Comparison of ENCODE assay signal across 9 cellular contexts in genomic region chr5:136036991-136037705, GRCh38. TPM values are rescaled to one million over a fixed set of nuclear protein-coding genes. Genes with fewer than 3 reads are reported as not detected.
A peak's percentile ranks its signal among the peaks of the same experiment; 100 is the strongest.
DNase-seq lines count a peak whose midpoint lies in the region; ATAC-seq, FAIRE-seq and TF ChIP-seq lines count a peak whose summit lies in the region.
"Had no signal": no experiment of that assay in that cellular context is flagged by ENCODE, and none has a peak within 500 bp of the region (broad histone marks: within the 10 kb centered on the region; RNA-seq: fewer than 3 reads in every experiment).

No MANE protein-coding gene starts in this region.

- H3K27me3 ChIP-seq in endothelial cell of umbilical vein (ENCODE audit: control insufficient read depth in 2 of 2, insufficient read depth in 2 of 2, low read length in 2 of 2) (no peaks in the 10 kb centered on the region), mesendoderm (ENCODE audit: insufficient read depth, low read length, poor library complexity) (no peaks in the 10 kb centered on the region)
- H3K27me3 ChIP-seq: neutrophil had no signal

- no peak overlapping the region for H2BK5ac ChIP-seq in mesendoderm (ENCODE audit: low read length)

- H3K79me2 ChIP-seq in endothelial cell of umbilical vein (ENCODE audit: control insufficient read depth, insufficient read depth, low read length) (no peaks in the 10 kb centered on the region), mesendoderm (ENCODE audit: control insufficient read depth, insufficient read depth, low read length) (no peaks in the 10 kb centered on the region)

- intact Hi-C loops in endothelial cell of umbilical vein (cut with micrococcal nuclease), result loop anchor here (1.0 to 2.0 kb wide), 2 partner anchors 46 to 60 kb away; no protein-coding TSS in a partner anchor
- intact Hi-C loops in sciatic nerve (cut with DNase I), result no loop called here

- DNase-seq in DMS153 (lab: John Stamatoyannopoulos, UW) (peak; percentile 99), SKM-1 treated with dmso at 0.1 percent for 144 hours (lab: John Stamatoyannopoulos, UW; ENCODE audit: unreplicated experiment) (peak; percentile 65), endothelial cell of umbilical vein (ENCODE audit: low read depth, low spot score) (peak; percentile 58), sciatic nerve (ENCODE audit: low spot score) (peak; percentile 40), pons (ENCODE audit: low spot score) (no peak), mesendoderm (no peak)

- no peak overlapping the region for H2BK120ac ChIP-seq in mesendoderm (ENCODE audit: low read depth, low read length)

- no peak overlapping the region for H3K18ac ChIP-seq in mesendoderm (ENCODE audit: low read length)

- no peak for TF ChIP-seq POLR2A in endothelial cell of umbilical vein (IDR thresholded peaks at IDR 0.05; ENCODE audit: low read depth, low read length)

- FAIRE-seq in endothelial cell of umbilical vein (lab: Jason Lieb, UNC), result peak; percentile 85

- no peak for TF ChIP-seq CTCF in endothelial cell of umbilical vein (IDR thresholded peaks at IDR 0.05; ENCODE audit: extremely low read depth in 1 of 2, insufficient read depth in 1 of 2, low read depth in 1 of 2, low read length in 2 of 2)

- no peaks in the 10 kb centered on the region for H3K9me1 ChIP-seq in endothelial cell of umbilical vein (replicated peaks; ENCODE audit: control insufficient read depth, extremely low read depth, insufficient read depth, low read length)

- BruUV-seq in endothelial cell of umbilical vein (replicated peaks; lab: Mats Ljungman, UMichigan), result no TSS peak

- H3K4me3 ChIP-seq in endothelial cell of umbilical vein (replicated peaks in 1 of 3; ENCODE audit: insufficient read depth in 1 of 3, low read depth in 1 of 3, low read length in 3 of 3) (no peak overlapping the region), mesendoderm (ENCODE audit: low read length) (no peak overlapping the region)

- no peak overlapping the region for H3K23ac ChIP-seq in mesendoderm (ENCODE audit: low read length)

- H3K4me2 ChIP-seq in endothelial cell of umbilical vein (ENCODE audit: insufficient read depth, low read length) (peak overlapping the region; percentile 22), mesendoderm (ENCODE audit: low read length) (no peak overlapping the region)

- dilution Hi-C loops in endothelial cell of umbilical vein (cut with MboI; ENCODE audit: extremely low pct_ligation_motif_present, low sequenced_read_pairs), result no loop called here

- no peak overlapping the region for H4K5ac ChIP-seq in mesendoderm (ENCODE audit: low read length)

- H3K56ac ChIP-seq in mesendoderm (ENCODE audit: low read length), result no peak overlapping the region

- no peaks in the 10 kb centered on the region for H4K20me1 ChIP-seq in endothelial cell of umbilical vein (replicated peaks; ENCODE audit: control insufficient read depth, extremely low read depth, insufficient read depth, low read length)

- CTCF ChIA-PET in endothelial cell of umbilical vein (lab: Charles Lee), result interaction anchor here (0.8 to 2.2 kb wide), 13 partner anchors 8 to 92 kb away, joined by 3 to 15 read pairs (median 4); partner anchors contain the start of gene TGFBI

- no peaks in the 10 kb centered on the region for H3K79me1 ChIP-seq in mesendoderm (ENCODE audit: low read length)

- H3K9me3 ChIP-seq in KOPT-K1 (ENCODE audit: insufficient read depth, low read length, poor library complexity, severe bottlenecking) (peaks cover 5% of the 10 kb centered on the region), endothelial cell of umbilical vein (replicated peaks; ENCODE audit: control insufficient read depth, insufficient read depth, low read length) (no peaks in the 10 kb centered on the region)
- H3K9me3 ChIP-seq: neutrophil had no signal

- H2BK15ac ChIP-seq in mesendoderm (replicated peaks; ENCODE audit: low read depth), result no peak overlapping the region

- H3K9ac ChIP-seq in endothelial cell of umbilical vein (replicated peaks; ENCODE audit: extremely low read depth, insufficient read depth, low read length) (peak overlapping the region; percentile 51), mesendoderm (ENCODE audit: low read length) (no peak overlapping the region)

- peak overlapping the region; percentile 20 for H2AFZ ChIP-seq in endothelial cell of umbilical vein (ENCODE audit: low read depth, low read length)

- no CpG with 5 or more reads among the region's 10 CpGs for WGBS in mesendoderm (ENCODE audit: extremely low coverage, insufficient coverage, low lambda C conversion rate)

- H3K36me3 ChIP-seq in KOPT-K1 (ENCODE audit: insufficient read depth, low read length), result no peaks in the 10 kb centered on the region
- no peaks in the 10 kb centered on the region for H3K36me3 ChIP-seq in endothelial cell of umbilical vein (ENCODE audit: control insufficient read depth in 2 of 2, extremely low read depth in 1 of 2, insufficient read depth in 2 of 2, low read length in 2 of 2)
- H3K36me3 ChIP-seq in mesendoderm (ENCODE audit: control insufficient read depth, insufficient read depth, low read length), result no peaks in the 10 kb centered on the region
- H3K36me3 ChIP-seq: neutrophil had no signal

- no peak overlapping the region for H3K4ac ChIP-seq in mesendoderm (ENCODE audit: low read depth, low read length)

- peak; percentile 77 for ATAC-seq in GM19467 (IDR thresholded peaks at IDR 0.05; ENCODE audit: unreplicated experiment)
- peak; percentile 55 for ATAC-seq in sciatic nerve

- H3K4me1 ChIP-seq in endothelial cell of umbilical vein (ENCODE audit: control insufficient read depth, extremely low read depth, insufficient read depth, low read length), result peaks cover 32% of the 10 kb centered on the region
- no peaks in the 10 kb centered on the region for H3K4me1 ChIP-seq in mesendoderm (ENCODE audit: control insufficient read depth, low read depth, low read length)

- H4K8ac ChIP-seq in mesendoderm (ENCODE audit: low read depth, low read length), result no peak overlapping the region

- H2AK5ac ChIP-seq in mesendoderm (ENCODE audit: low read length), result no peak overlapping the region

- H3K27ac ChIP-seq in KOPT-K1 (ENCODE audit: low read depth, low read length, poor library complexity, severe bottlenecking) (peak overlapping the region; percentile 25), endothelial cell of umbilical vein (ENCODE audit: insufficient read depth, low read depth, low read length) (peak overlapping the region; percentile 84), mesendoderm (ENCODE audit: low read depth, low read length) (no peak overlapping the region)
- H3K27ac ChIP-seq: neutrophil had no signal

- POLR2A ChIA-PET in endothelial cell of umbilical vein (lab: Charles Lee), result interaction anchor here (1.1 kb wide), 1 partner anchor 26 kb away, joined by 3 read pairs; no protein-coding TSS in a partner anchor

TF ChIP-seq in endothelial cell of umbilical vein, 7 proteins besides CTCF, POLR2A, EP300 and RAD21:
- TF ChIP-seq JUN (IDR thresholded peaks at IDR 0.05; ENCODE audit: borderline replicate concordance, insufficient read depth, insufficient read length, low read depth), result peak; percentile 7
- TF ChIP-seq MYC (IDR thresholded peaks at IDR 0.05; ENCODE audit: low read depth, low read length), result no peak
- no peak for TF ChIP-seq MAX (IDR thresholded peaks at IDR 0.05; ENCODE audit: insufficient read depth, insufficient read length)
- peak; percentile 73 for TF ChIP-seq POLR2AphosphoS5 (IDR thresholded peaks at IDR 0.05; ENCODE audit: insufficient read depth, low read depth, low read length)
- peak; percentile 36 for TF ChIP-seq FOS (IDR thresholded peaks at IDR 0.05; ENCODE audit: borderline replicate concordance, insufficient read depth, low read length)

RNA-seq across cellular contexts. Expression of gene TGFBI, which starts 8.4 kb away (rescaled TPM):
- total RNA-seq in endothelial cell of umbilical vein (6.5 and 8.7 TPM in 2 replicates), sciatic nerve (232 TPM)
- polyA plus RNA-seq in endothelial cell of umbilical vein, result 18.0 and 18.9 TPM in 2 replicates
- polyA plus RNA-seq in endothelial cell of umbilical vein (2011; cell fraction: cytosol; rRNA removed), result 24.0 and 30.3 TPM in 2 replicates
- polyA plus RNA-seq in endothelial cell of umbilical vein (2011; cell fraction: nucleus; rRNA removed), result 25.3 and 32.0 TPM in 2 replicates
- polyA plus RNA-seq in endothelial cell of umbilical vein (2012), result 74.6 and 97.3 TPM in 2 replicates
- polyA minus RNA-seq in endothelial cell of umbilical vein, result 20.9 and 23.9 TPM in 2 replicates
- polyA minus RNA-seq in endothelial cell of umbilical vein (2011; cell fraction: cytosol; rRNA and poly(A)+ RNA removed), result 16.9 TPM
- 9.4 and 11.5 TPM in 2 replicates for polyA minus RNA-seq in endothelial cell of umbilical vein (2011; cell fraction: nucleus; rRNA and poly(A)+ RNA removed)
- polyA plus RNA-seq in mesendoderm (2013, experiment 1 of 2), result 3.8 TPM
- polyA plus RNA-seq in mesendoderm (2013, experiment 2 of 2), result 4.0 TPM

Comparison
In these comparisons a context has a peak if more than half of its experiments do, and no peak if none do; other contexts are left out.
1. DNase-seq: peak in DMS153 (single experiment), SKM-1 treated with dmso at 0.1 percent for 144 hours (single experiment), endothelial cell of umbilical vein (single experiment) and sciatic nerve (single experiment); none in pons (single experiment) and mesendoderm (single experiment).
2. RNA of gene TGFBI, which starts 8.4 kb away (total RNA-seq): 232 TPM in sciatic nerve (single experiment); 6.5 to 8.7 TPM in endothelial cell of umbilical vein; every median in the first group is over 10 times any median in the second.